ENCODE assay signal across 20 cellular contexts in the genomic region with DNA sequence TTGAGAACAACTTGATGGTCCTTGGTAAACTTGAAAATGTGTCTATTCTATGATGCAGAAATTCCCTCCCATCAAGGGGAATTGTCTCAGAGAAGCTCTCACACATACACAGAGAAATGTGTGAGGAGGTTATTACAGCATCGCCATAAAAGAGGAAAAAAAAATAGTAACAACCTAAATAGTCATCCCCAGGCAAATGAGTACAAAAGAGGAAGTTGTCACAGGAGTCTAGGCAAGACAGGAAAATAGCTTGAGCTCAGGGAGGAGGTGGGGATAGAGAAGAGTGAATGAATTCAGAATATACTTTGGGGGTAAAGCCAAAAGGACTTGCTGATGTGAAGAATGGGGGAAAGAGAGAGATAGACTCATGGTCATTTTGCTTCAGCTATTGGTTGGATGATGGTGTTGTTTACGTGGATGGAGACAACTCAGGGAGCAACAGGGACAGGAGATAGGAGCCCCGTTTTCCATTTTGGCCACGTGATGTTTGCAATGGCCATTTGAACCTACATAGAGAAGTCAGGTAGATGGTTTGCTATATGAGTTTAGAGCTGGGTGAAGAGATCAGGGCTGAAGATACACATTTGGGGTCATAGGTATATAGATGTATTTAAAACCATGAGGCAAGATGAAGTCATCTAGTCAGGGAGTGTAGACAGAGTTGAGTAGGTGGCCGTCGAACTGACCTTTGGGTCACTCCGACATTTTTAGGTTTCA. TPM values are rescaled to one million over a fixed set of nuclear protein-coding genes. Genes with fewer than 3 reads are reported as not detected.
"Had no signal": no experiment of that assay in that cellular context is flagged by ENCODE, and none has a peak within 500 bp of the region (broad histone marks: within the 10 kb centered on the region; RNA-seq: fewer than 3 reads in every experiment).

No MANE protein-coding gene starts in this region.

- H3K36me3 Mint-ChIP-seq: brain; stimulated activated naive B cell treated with anti-CD40 and anti-IgM and Interleukin-4, amounts not matched to agents 10 μg/mL and 1 μg/mL and 100 μg/mL, for 72 hours had no signal

- H3K4me3 Mint-ChIP-seq: activated CD8-positive, alpha-beta memory T cell treated with anti-CD3 and anti-CD28 coated beads, Interleukin-2, amount 10 ng/mL, durations not matched to agents 7 days and 5 days; activated T-cell treated with anti-CD3 and anti-CD28 coated beads, Interleukin-2, amount 50 U/mL, for 4 hours; brain; nephron progenitor cell; stimulated activated naive B cell treated with anti-CD40 and anti-IgM and Interleukin-4, amounts not matched to agents 10 μg/mL and 1 μg/mL and 100 μg/mL, for 72 hours had no signal

- ATAC-seq: activated CD4-positive, CD25-positive, alpha-beta regulatory T cell treated with anti-CD3 and anti-CD28 coated beads, Interleukin-2, amount 50 U/mL, for 24 hours; activated CD8-positive, alpha-beta memory T cell treated with anti-CD3 and anti-CD28 coated beads, Interleukin-2, amount 10 ng/mL, durations not matched to agents 7 days and 5 days; activated naive CD4-positive, alpha-beta T cell treated with anti-CD3 and anti-CD28 coated beads, Interleukin-2, amount 50 U/mL, for 72 hours; activated T-cell treated with anti-CD3 and anti-CD28 coated beads, Interleukin-2, amount 50 U/mL, for 4 hours; heart left ventricle; psoas muscle; right lobe of liver; stimulated activated naive B cell treated with anti-CD40 and anti-IgM and Interleukin-4, amounts not matched to agents 10 μg/mL and 1 μg/mL and 100 μg/mL, for 72 hours had no signal

- H3K4me1 ChIP-seq: psoas muscle, right lobe of liver had no signal

- DNase-seq: activated CD4-positive, alpha-beta T cell treated with anti-CD3 and anti-CD28 coated beads, Interleukin-2, amount 50 U/mL, for 48 hours; activated CD8-positive, alpha-beta memory T cell treated with anti-CD3 and anti-CD28 coated beads, Interleukin-2, amount 10 ng/mL, durations not matched to agents 7 days and 5 days; activated effector memory CD4-positive, alpha-beta T cell treated with anti-CD3 and anti-CD28 coated beads, Interleukin-2, amount 50 U/mL, for 16 hours; activated T-cell treated with anti-CD3 and anti-CD28 coated beads, Interleukin-2, amount 50 U/mL, for 4 hours; amniotic stem cell; effector memory CD4-positive, alpha-beta T cell; heart left ventricle; mammary epithelial cell; nephron progenitor cell; psoas muscle; right lobe of liver; stimulated activated naive B cell treated with anti-CD40 and anti-IgM and Interleukin-4, amounts not matched to agents 10 μg/mL and 1 μg/mL and 100 μg/mL, for 72 hours had no signal

- H3K27ac Mint-ChIP-seq: activated CD8-positive, alpha-beta memory T cell treated with anti-CD3 and anti-CD28 coated beads, Interleukin-2, amount 10 ng/mL, durations not matched to agents 7 days and 5 days; activated naive CD4-positive, alpha-beta T cell treated with anti-CD3 and anti-CD28 coated beads, Interleukin-2, amount 50 U/mL, for 72 hours; brain; nephron progenitor cell; stimulated activated naive B cell treated with anti-CD40 and anti-IgM and Interleukin-4, amounts not matched to agents 10 μg/mL and 1 μg/mL and 100 μg/mL, for 72 hours had no signal

- H3K9me3 Mint-ChIP-seq: activated T-cell treated with anti-CD3 and anti-CD28 coated beads, Interleukin-2, amount 50 U/mL, for 4 hours; nephron progenitor cell; stimulated activated naive B cell treated with anti-CD40 and anti-IgM and Interleukin-4, amounts not matched to agents 10 μg/mL and 1 μg/mL and 100 μg/mL, for 72 hours had no signal

- H3K36me3 ChIP-seq: heart left ventricle, right lobe of liver, tibial nerve had no signal

- H3K4me3 ChIP-seq: heart left ventricle, psoas muscle, right lobe of liver, tibial nerve had no signal

- H3K4me1 Mint-ChIP-seq: brain had no signal

- H3K27me3 ChIP-seq: right lobe of liver, tibial nerve had no signal

- H3K27ac ChIP-seq: psoas muscle, right lobe of liver had no signal

- H3K9me3 ChIP-seq: heart left ventricle, psoas muscle, right lobe of liver, tibial nerve had no signal

RNA-seq across cellular contexts. Expression of a gene that starts 20.3 kb away (rescaled TPM):
- total RNA-seq: activated CD8-positive, alpha-beta memory T cell treated with anti-CD3 and anti-CD28 coated beads, Interleukin-2, amount 10 ng/mL, durations not matched to agents 7 days and 5 days; activated naive CD4-positive, alpha-beta T cell treated with anti-CD3 and anti-CD28 coated beads, Interleukin-2, amount 50 U/mL, for 72 hours; activated T-cell treated with anti-CD3 and anti-CD28 coated beads, Interleukin-2, amount 50 U/mL, for 4 hours; fibroblast of lung; frontal cortex; heart left ventricle; mammary epithelial cell; omental fat pad; psoas muscle; right lobe of liver; subcutaneous adipose tissue; tibial nerve had no signal
